ENCODE assay signal across 19 cellular contexts in the genomic region with DNA sequence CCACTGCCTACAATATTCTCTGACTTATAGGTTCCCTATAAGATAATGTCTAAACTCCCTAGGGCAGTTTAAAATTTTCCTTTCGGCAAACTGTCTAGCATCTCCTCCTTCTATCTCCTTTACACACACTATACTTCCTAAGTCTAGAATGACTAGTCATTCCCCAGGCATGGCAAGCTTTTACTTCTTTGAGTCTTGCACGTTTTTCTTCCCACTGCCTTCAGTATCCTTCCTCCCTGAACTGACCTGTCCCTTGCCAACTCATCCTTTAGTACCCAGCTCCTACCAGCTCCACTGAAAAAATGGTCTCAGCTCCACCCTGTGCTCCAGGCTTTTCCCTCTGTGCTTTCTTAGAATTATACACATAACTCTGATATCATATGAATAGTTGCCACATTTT.
"Had no signal": no experiment of that assay in that cellular context is flagged by ENCODE, and none has a peak within 500 bp of the region (broad histone marks: within the 10 kb centered on the region; RNA-seq: fewer than 3 reads in every experiment).

No MANE protein-coding gene starts in this region.

- DNase-seq: KBM-7, MM.1S, NCI-H1092 treated with DMSO at 0.1 percent for 48 hours, NCI-H1436, NCI-H187, NCI-H2029, NCI-H2081 treated with DMSO at 0.1 percent for 48 hours, NCI-H2171 treated with DMSO at 0.1 percent for 48 hours, NCI-H345, NCI-H446 treated with DMSO at 0.1 percent for 48 hours, NCI-H510A treated with DMSO at 0.1 percent for 48 hours, NCI-H69, NCI-H774, PC-3, SHP77 had no signal

- ATAC-seq: Panc1, PC-3, SK-N-SH treated with all-trans-retinoic acid at 6 μM for 48 hours had no signal

- H3K27ac ChIP-seq: HL-60, RWPE1 had no signal
